Comparison of ENCODE assay signal across 9 cellular contexts in the genomic region with DNA sequence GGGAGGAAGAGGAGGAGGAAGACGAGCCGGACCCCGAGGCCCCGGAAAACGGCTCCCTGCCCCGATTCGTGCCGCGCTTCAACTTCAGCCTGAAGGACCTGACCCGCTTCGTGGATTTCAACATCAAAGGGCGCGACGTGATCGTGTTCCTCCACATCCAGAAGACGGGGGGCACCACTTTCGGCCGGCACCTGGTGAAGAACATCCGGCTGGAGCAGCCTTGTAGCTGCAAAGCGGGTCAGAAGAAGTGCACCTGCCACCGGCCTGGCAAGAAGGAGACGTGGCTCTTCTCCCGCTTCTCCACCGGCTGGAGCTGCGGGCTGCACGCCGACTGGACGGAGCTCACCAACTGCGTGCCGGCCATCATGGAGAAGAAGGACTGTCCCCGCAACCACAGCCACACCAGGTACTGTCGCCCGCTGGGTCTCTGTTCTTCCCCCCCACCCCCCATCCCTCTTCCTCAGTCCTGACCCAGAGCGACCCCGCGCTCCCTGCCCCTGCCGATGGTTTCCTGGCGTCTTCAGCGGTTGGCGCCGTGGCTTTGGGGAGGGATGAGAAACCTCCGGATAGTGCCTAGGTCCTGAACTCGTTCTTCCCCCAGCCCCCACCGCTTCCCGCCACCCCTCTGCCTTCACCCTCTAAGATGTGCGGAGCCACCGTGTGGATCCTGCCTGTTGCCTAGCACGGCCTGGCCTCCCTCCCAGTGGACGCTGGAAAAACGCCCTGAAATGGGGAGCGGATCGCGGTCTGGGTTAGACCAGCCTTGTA. TPM values are rescaled to one million over a fixed set of nuclear protein-coding genes. Genes with fewer than 3 reads are reported as not detected.
A peak's percentile ranks its signal among the peaks of the same experiment; 100 is the strongest.
DNase-seq lines count a peak whose midpoint lies in the region; ATAC-seq and TF ChIP-seq lines count a peak whose summit lies in the region.
"Had no signal": no experiment of that assay in that cellular context is flagged by ENCODE, and none has a peak within 500 bp of the region (broad histone marks: within the 10 kb centered on the region; RNA-seq: fewer than 3 reads in every experiment).

No MANE protein-coding gene starts in this region.

- peak overlapping the region; percentile 26 for H3K4me3 ChIP-seq in SU-DHL-6 (ENCODE audit: insufficient read depth, low read length, poor library complexity, severe bottlenecking)
- H3K4me3 ChIP-seq in iPS DF 6.9 (ENCODE audit: low read length), result peak overlapping the region; percentile 86; the same call in 1 of the 2 replicates
- peak overlapping the region in 2 of 3 donors; percentile 59 to 70 for H3K4me3 ChIP-seq in skeletal muscle tissue (ENCODE audit: low read length in 3 of 3)
- H3K4me3 ChIP-seq in effector memory CD4-positive, alpha-beta T cell (ENCODE audit: insufficient read depth, low read depth, low read length, poor library complexity, severe bottlenecking), result no peak overlapping the region

- WGBS in iPS DF 6.9 (ENCODE audit: insufficient coverage, insufficient read length), result no CpG with 5 or more reads among the region's 53 CpGs

- no peaks in the 10 kb centered on the region for H3K9me3 Mint-ChIP-seq in activated CD8-positive, alpha-beta T cell treated with anti-CD3 and anti-CD28 coated beads for 36 hours

- no peaks in the 10 kb centered on the region for H3K27me3 ChIP-seq in SU-DHL-6 (ENCODE audit: low read length)
- peaks cover 23% of the 10 kb centered on the region for H3K27me3 ChIP-seq in iPS DF 6.9 (ENCODE audit: control insufficient read depth, insufficient read depth, low read length)
- peaks cover 22 to 46% (median 40%) of the 10 kb centered on the region in 3 donors for H3K27me3 ChIP-seq in skeletal muscle tissue (ENCODE audit: control insufficient read depth in 3 of 3, insufficient read depth in 3 of 3, low read length in 3 of 3)
- H3K27me3 ChIP-seq in effector memory CD4-positive, alpha-beta T cell (replicated peaks; ENCODE audit: control insufficient read depth, insufficient read depth, low read length, poor library complexity, severe bottlenecking), result peaks cover 13% of the 10 kb centered on the region

- no peak overlapping the region for H2AFZ ChIP-seq in SU-DHL-6 (ENCODE audit: low read depth, low read length, severe bottlenecking)

- H3K36me3 Mint-ChIP-seq in activated CD8-positive, alpha-beta T cell treated with anti-CD3 and anti-CD28 coated beads for 36 hours (ENCODE audit: low read depth), result no peaks in the 10 kb centered on the region
- H3K36me3 Mint-ChIP-seq: naive B cell had no signal

- no peaks in the 10 kb centered on the region for H3K9me2 ChIP-seq in SU-DHL-6 (replicated peaks; ENCODE audit: insufficient read depth, low read length)

- H3K4me1 Mint-ChIP-seq in activated CD8-positive, alpha-beta T cell treated with anti-CD3 and anti-CD28 coated beads for 36 hours (ENCODE audit: low read depth), result peaks cover 2% of the 10 kb centered on the region

- no peaks in the 10 kb centered on the region for H3F3A ChIP-seq in SU-DHL-6 (ENCODE audit: insufficient read depth)

- no peaks in the 10 kb centered on the region for H3K79me2 ChIP-seq in SU-DHL-6 (ENCODE audit: insufficient read depth, low read length)

- H3K27ac Mint-ChIP-seq in activated CD8-positive, alpha-beta T cell treated with anti-CD3 and anti-CD28 coated beads for 36 hours, result no peak overlapping the region

- peak overlapping the region; percentile 52 for H3K4me2 ChIP-seq in SU-DHL-6 (ENCODE audit: low read depth, low read length, poor library complexity, severe bottlenecking)

- peak; percentile 28 for DNase-seq in DMS153 (lab: John Stamatoyannopoulos, UW)
- no peak for DNase-seq in DMS153 treated with DMSO at 0.1 percent for 48 hours (lab: John Stamatoyannopoulos, UW; ENCODE audit: unreplicated experiment)
- no peak for DNase-seq in iPS DF 6.9 (ENCODE audit: low read depth, low spot score)
- DNase-seq in activated CD8-positive, alpha-beta T cell treated with anti-CD3 and anti-CD28 coated beads for 36 hours, result no peak
- no peak for DNase-seq in effector memory CD4-positive, alpha-beta T cell
- DNase-seq: naive B cell had no signal

- TF ChIP-seq CTCF in SU-DHL-6 (IDR thresholded peaks at IDR 0.05; ENCODE audit: insufficient read depth, low read length, poor library complexity, severe bottlenecking), result no peak
- no peak for TF ChIP-seq CTCF in activated CD8-positive, alpha-beta T cell treated with anti-CD3 and anti-CD28 coated beads for 36 hours (IDR thresholded peaks at IDR 0.05)

- no peak for ATAC-seq in activated CD8-positive, alpha-beta T cell treated with anti-CD3 and anti-CD28 coated beads for 36 hours
- ATAC-seq in GM21528 (IDR thresholded peaks at IDR 0.05; ENCODE audit: low FRiP score, unreplicated experiment), result no peak

- intact Hi-C loops in activated CD8-positive, alpha-beta T cell treated with anti-CD3 and anti-CD28 coated beads for 36 hours (cut with micrococcal nuclease), result no loop called here

- H3K27ac ChIP-seq in SU-DHL-6 (ENCODE audit: low read depth, low read length) (no peak overlapping the region), iPS DF 6.9 (ENCODE audit: low read length) (no peak overlapping the region), skeletal muscle tissue (ENCODE audit: low read depth, low read length) (no peak overlapping the region)
- no peak overlapping the region for H3K27ac ChIP-seq in effector memory CD4-positive, alpha-beta T cell (ENCODE audit: insufficient read depth, low read length, poor library complexity, severe bottlenecking)

- H3K9me3 ChIP-seq in SU-DHL-6 (ENCODE audit: insufficient read depth, low read length), result no peaks in the 10 kb centered on the region
- no peaks in the 10 kb centered on the region for H3K9me3 ChIP-seq in iPS DF 6.9 (ENCODE audit: control insufficient read depth, insufficient read depth, low read length)
- H3K9me3 ChIP-seq in skeletal muscle tissue (ENCODE audit: control insufficient read depth in 3 of 3, low read length in 3 of 3), result no peaks in the 10 kb centered on the region
- H3K9me3 ChIP-seq in effector memory CD4-positive, alpha-beta T cell (ENCODE audit: control insufficient read depth, low read length), result no peaks in the 10 kb centered on the region

- CTCF ChIA-PET in activated CD8-positive, alpha-beta T cell treated with anti-CD3 and anti-CD28 coated beads for 36 hours (lab: Charles Lee), result no interaction called here

- H4K20me1 ChIP-seq in SU-DHL-6 (ENCODE audit: low read depth, low read length), result no peaks in the 10 kb centered on the region

- POLR2A ChIA-PET in activated CD8-positive, alpha-beta T cell treated with anti-CD3 and anti-CD28 coated beads for 36 hours (lab: Charles Lee), result no interaction called here

- H3K4me1 ChIP-seq in iPS DF 6.9 (ENCODE audit: control insufficient read depth, insufficient read depth, low read length) (no peaks in the 10 kb centered on the region), skeletal muscle tissue (ENCODE audit: control insufficient read depth in 3 of 3, insufficient read depth in 3 of 3, low read length in 3 of 3) (peaks cover 7 to 11% (median 9%) of the 10 kb centered on the region in 3 donors)
- H3K4me1 ChIP-seq in effector memory CD4-positive, alpha-beta T cell (ENCODE audit: control insufficient read depth, insufficient read depth, low read length, poor library complexity, severe bottlenecking), result no peaks in the 10 kb centered on the region

- no peak overlapping the region for H3K9ac ChIP-seq in SU-DHL-6 (ENCODE audit: low read length)
- H3K9ac ChIP-seq in skeletal muscle tissue (ENCODE audit: low read depth in 1 of 3, low read length in 3 of 3), result no peak overlapping the region

- no peaks in the 10 kb centered on the region for H3K36me3 ChIP-seq in SU-DHL-6 (ENCODE audit: low read length)
- H3K36me3 ChIP-seq in iPS DF 6.9 (ENCODE audit: control insufficient read depth, insufficient read depth, low read length), result no peaks in the 10 kb centered on the region
- H3K36me3 ChIP-seq in skeletal muscle tissue (ENCODE audit: control insufficient read depth in 3 of 3, insufficient read depth in 3 of 3, low read length in 3 of 3), result no peaks in the 10 kb centered on the region
- no peaks in the 10 kb centered on the region for H3K36me3 ChIP-seq in effector memory CD4-positive, alpha-beta T cell (ENCODE audit: control insufficient read depth, insufficient read depth, low read length)

- peaks cover 45% of the 10 kb centered on the region for H3K27me3 Mint-ChIP-seq in activated CD8-positive, alpha-beta T cell treated with anti-CD3 and anti-CD28 coated beads for 36 hours

- no peak overlapping the region for H3K4me3 Mint-ChIP-seq in activated CD8-positive, alpha-beta T cell treated with anti-CD3 and anti-CD28 coated beads for 36 hours

RNA-seq across cellular contexts. Expression of a gene that starts 1.4 kb away (rescaled TPM):
- total RNA-seq in skeletal muscle tissue, result 0.52 TPM
- not detected for total RNA-seq in activated CD8-positive, alpha-beta T cell treated with anti-CD3 and anti-CD28 coated beads for 36 hours

RNA-seq across cellular contexts. Expression of a gene that starts 38.1 kb away (rescaled TPM):
- total RNA-seq in skeletal muscle tissue, result 43.8 TPM
- total RNA-seq in activated CD8-positive, alpha-beta T cell treated with anti-CD3 and anti-CD28 coated beads for 36 hours, result not detected

Comparison
In these comparisons a context has a peak if more than half of its experiments do, and no peak if none do; other contexts are left out.
1. RNA of a gene that starts 38.1 kb away (total RNA-seq): 43.8 TPM in skeletal muscle tissue (single experiment); not detected in activated CD8-positive, alpha-beta T cell treated with anti-CD3 and anti-CD28 coated beads for 36 hours; every median in the first group is over 10 times any median in the second.